In genomic region chr12:53536962-53537361, GRCh38 we compare ENCODE assay signal across 16 cellular contexts. TPM values are rescaled to one million over a fixed set of nuclear protein-coding genes. Genes with fewer than 3 reads are reported as not detected.
DNase-seq lines count a peak whose midpoint lies in the region; ATAC-seq, FAIRE-seq and TF ChIP-seq lines count a peak whose summit lies in the region.
"Had no signal": no experiment of that assay in that cellular context is flagged by ENCODE, and none has a peak within 500 bp of the region (broad histone marks: within the 10 kb centered on the region; RNA-seq: fewer than 3 reads in every experiment).

No MANE protein-coding gene starts in this region.

- H3K4me2 ChIP-seq in HepG2 (ENCODE audit: low read depth, low read length), result no peak overlapping the region
- H3K4me2 ChIP-seq: BLaER1 had no signal

- 96% methylated on average over 3 of the region's 3 CpGs for WGBS in HepG2 (ENCODE audit: low lambda C conversion rate)
- WGBS in right lobe of liver (ENCODE audit: insufficient coverage, low coverage, low lambda C conversion rate, missing lambda C conversion rate), result 92% methylated on average over 3 of the region's 3 CpGs
- WGBS in transverse colon (ENCODE audit: low coverage in 1 of 2), 2 donors, result 83 to 91% methylated on average over 3 of the region's 3 CpGs
- 89 to 90% (median 89%) methylated on average over 3 of the region's 3 CpGs for WGBS in psoas muscle, 3 donors

- H3K4me1 ChIP-seq in HepG2 (ENCODE audit: insufficient read depth, low read length) (peaks cover 31% of the 10 kb centered on the region), right lobe of liver (peaks cover 0 to 24% (median 12%) of the 10 kb centered on the region in 4 donors), lower lobe of right lung (peaks cover 21% of the 10 kb centered on the region), transverse colon (peaks cover 14 to 23% (median 18%) of the 10 kb centered on the region in 4 donors), psoas muscle (no peaks in the 10 kb centered on the region)

- CTCF ChIA-PET in HepG2 (lab: Yijun Ruan, JAX; ENCODE audit: low intra/inter-chr PET ratio, low total read pairs), result no interaction called here

- H2AFZ ChIP-seq in HepG2 (ENCODE audit: low read length), result no peak overlapping the region

- TF ChIP-seq CTCF in HepG2 (CRISPR knock-in tag; IDR thresholded peaks at IDR 0.05), result no peak
- TF ChIP-seq CTCF in right lobe of liver (IDR thresholded peaks at IDR 0.05), result no peak
- TF ChIP-seq CTCF in lower lobe of right lung (IDR thresholded peaks at IDR 0.05), result no peak
- no peak for TF ChIP-seq CTCF in transverse colon (IDR thresholded peaks at IDR 0.05)
- TF ChIP-seq CTCF in psoas muscle (IDR thresholded peaks at IDR 0.05), result no peak

- no peaks in the 10 kb centered on the region for H3K27me3 ChIP-seq in HepG2 (ENCODE audit: control insufficient read depth in 1 of 2, insufficient read depth in 2 of 2, low read length in 2 of 2)
- H3K27me3 ChIP-seq in right lobe of liver, result no peaks in the 10 kb centered on the region
- no peaks in the 10 kb centered on the region for H3K27me3 ChIP-seq in lower lobe of right lung (ENCODE audit: low read depth)
- no peaks in the 10 kb centered on the region for H3K27me3 ChIP-seq in transverse colon
- no peaks in the 10 kb centered on the region for H3K27me3 ChIP-seq in psoas muscle (ENCODE audit: insufficient read depth in 3 of 3, low read length in 2 of 3)
- H3K27me3 ChIP-seq: BLaER1 had no signal

- H3K27ac ChIP-seq in HepG2 (ENCODE audit: extremely low read length, insufficient read depth, low read length), result no peak overlapping the region
- H3K27ac ChIP-seq in right lobe of liver, result no peak overlapping the region
- H3K27ac ChIP-seq in lower lobe of right lung, result no peak overlapping the region
- H3K27ac ChIP-seq in transverse colon, result peak overlapping the region in 3 of 4 donors; percentile 78 to 88 (median 78)
- no peak overlapping the region for H3K27ac ChIP-seq in psoas muscle
- H3K27ac ChIP-seq: BLaER1 had no signal

- TF ChIP-seq EP300 in HepG2 (IDR thresholded peaks at IDR 0.05; ENCODE audit: low read depth in 2 of 2, low read length in 2 of 2), result no peak
- no peak for TF ChIP-seq EP300 in HepG2 (CRISPR knock-in tag; IDR thresholded peaks at IDR 0.05; ENCODE audit: borderline replicate concordance)
- TF ChIP-seq EP300 in transverse colon (IDR thresholded peaks at IDR 0.05; ENCODE audit: low read depth), result no peak

- H3K36me3 ChIP-seq in HepG2 (replicated peaks in 1 of 2; ENCODE audit: control insufficient read depth in 1 of 2, insufficient read depth in 2 of 2, low read length in 2 of 2) (peaks cover 16 to 58% of the 10 kb centered on the region in 2 experiments; a peak in 4 of 5 replicates), right lobe of liver (peaks cover 0 to 67% (median 40%) of the 10 kb centered on the region in 4 donors), lower lobe of right lung (peaks cover 99% of the 10 kb centered on the region), transverse colon (peaks cover 0 to 65% (median 29%) of the 10 kb centered on the region in 4 donors), psoas muscle (ENCODE audit: insufficient read depth in 1 of 2, low read depth in 1 of 2) (peaks cover 16 to 100% of the 10 kb centered on the region in 2 donors)

- H4K20me1 ChIP-seq in HepG2 (ENCODE audit: insufficient read depth, low read length), result no peaks in the 10 kb centered on the region
- H4K20me1 ChIP-seq: BLaER1 had no signal

- TF ChIP-seq POLR2A in HepG2 (IDR thresholded peaks at IDR 0.05; ENCODE audit: insufficient read depth in 1 of 2, low read depth in 2 of 2, low read length in 2 of 2) (no peak), right lobe of liver (IDR thresholded peaks at IDR 0.05) (no peak), transverse colon (IDR thresholded peaks at IDR 0.05) (no peak)

- in situ Hi-C loops in HepG2 (cut with HindIII; ENCODE audit: extremely low pct_ligation_motif_present, low pct_unique_long_range_greater_than_20kb) (no loop called here), transverse colon (cut with MboI; ENCODE audit: low pct_ligation_motif_present in 1 of 4, low pct_unique_long_range_greater_than_20kb in 1 of 4, low sequenced_read_pairs in 3 of 4) (no loop called here)

- TF ChIP-seq RAD21 in HepG2 (CRISPR knock-in tag; IDR thresholded peaks at IDR 0.05), result no peak

- no peak overlapping the region for H3K4me3 ChIP-seq in HepG2 (replicated peaks in 1 of 3; ENCODE audit: insufficient read depth in 1 of 3, low read depth in 2 of 3, low read length in 3 of 3)
- no peak overlapping the region for H3K4me3 ChIP-seq in right lobe of liver
- H3K4me3 ChIP-seq in lower lobe of right lung, result no peak overlapping the region
- no peak overlapping the region for H3K4me3 ChIP-seq in transverse colon
- H3K4me3 ChIP-seq in psoas muscle, result no peak overlapping the region
- H3K4me3 ChIP-seq: BLaER1 had no signal

- DNase-seq in HepG2 (ENCODE audit: low spot score) (no peak), right lobe of liver (no peak), lower lobe of right lung (no peak), transverse colon (no peak), psoas muscle (no peak)
- DNase-seq: 8988T; AML-193; CD4-positive, CD25-positive, alpha-beta regulatory T cell; GOT3; H9 had no signal

- no peaks in the 10 kb centered on the region for H3K9me3 ChIP-seq in HepG2 (ENCODE audit: low read length)
- no peaks in the 10 kb centered on the region for H3K9me3 ChIP-seq in right lobe of liver
- H3K9me3 ChIP-seq in lower lobe of right lung, result no peaks in the 10 kb centered on the region
- no peaks in the 10 kb centered on the region for H3K9me3 ChIP-seq in transverse colon
- H3K9me3 ChIP-seq in psoas muscle, result no peaks in the 10 kb centered on the region
- H3K9me3 ChIP-seq: BLaER1 had no signal

- H3K79me2 ChIP-seq in HepG2 (ENCODE audit: insufficient read depth, low read length), result no peaks in the 10 kb centered on the region

- intact Hi-C loops in HepG2 (cut with micrococcal nuclease; ENCODE audit: unreplicated experiment) (no loop called here), right lobe of liver (cut with DNase I) (no loop called here), lower lobe of right lung (cut with DNase I) (no loop called here), transverse colon (cut with DNase I; ENCODE audit: low total_unique reads) (no loop called here), psoas muscle (cut with DNase I) (no loop called here)

- H3K9ac ChIP-seq in HepG2 (ENCODE audit: insufficient read depth, low read depth, low read length), result no peak overlapping the region
- H3K9ac ChIP-seq: BLaER1 had no signal

- peak; percentile 12 for FAIRE-seq in HepG2 (lab: Jason Lieb, UNC)
- FAIRE-seq: GM18507 had no signal

- BruUV-seq in HepG2 (replicated peaks; lab: Mats Ljungman, UMichigan), result no TSS peak

- POLR2A ChIA-PET in HepG2 (lab: Yijun Ruan, JAX), result no interaction called here

- ATAC-seq in HepG2 (no peak), right lobe of liver (no peak), lower lobe of right lung (peak; percentile 61 to 67), HG02981 (IDR thresholded peaks at IDR 0.05; ENCODE audit: unreplicated experiment) (no peak), psoas muscle (no peak), GM21360 (IDR thresholded peaks at IDR 0.05; ENCODE audit: unreplicated experiment) (no peak)

RNA-seq across cellular contexts. Expression of gene NPFF, which starts 29.7 kb away (rescaled TPM):
- 0.51 TPM in 1 of 2 replicates, not detected in the other for total RNA-seq in HepG2 (2016; rRNA removed; fragmentation: Illumina TruSeq; extraction: Trizol)
- total RNA-seq in HepG2 (2016; cell fraction: cytosol; rRNA removed; fragmentation: Illumina TruSeq; extraction: Trizol; ENCODE audit: low read depth), result not detected in 2 replicates
- total RNA-seq in HepG2 (2016; cell fraction: insoluble cytoplasmic fraction; rRNA removed; fragmentation: Illumina TruSeq; extraction: Trizol), result 0.56 TPM in 1 of 2 replicates, not detected in the other
- not detected in 2 replicates for total RNA-seq in HepG2 (2016; cell fraction: membrane; rRNA removed; fragmentation: Illumina TruSeq; extraction: Trizol)
- not detected in 2 replicates for total RNA-seq in HepG2 (2016; cell fraction: nucleus; rRNA removed; fragmentation: Illumina TruSeq; extraction: Trizol)
- polyA plus RNA-seq in HepG2 (2011; rRNA removed), result not detected in 2 replicates
- polyA plus RNA-seq in HepG2 (2011; cell fraction: cytosol; rRNA removed), result not detected in 2 replicates
- polyA plus RNA-seq in HepG2 (2011; cell fraction: nucleus; rRNA removed), result 0.48 TPM in 1 of 2 replicates, not detected in the other
- polyA plus RNA-seq in HepG2 (2012), result 0.41 TPM in 1 of 2 replicates, not detected in the other
- 0.25 TPM in 1 of 2 replicates, not detected in the other for polyA plus RNA-seq in HepG2 (2016; cell fraction: cytosol; fragmentation: Illumina TruSeq; extraction: Trizol; ENCODE audit: low read depth)
- polyA plus RNA-seq in HepG2 (2016; cell fraction: insoluble cytoplasmic fraction; fragmentation: Illumina TruSeq; extraction: Trizol; ENCODE audit: low read depth), result not detected in 2 replicates
- not detected in 2 replicates for polyA plus RNA-seq in HepG2 (2016; cell fraction: membrane; fragmentation: Illumina TruSeq; extraction: Trizol; ENCODE audit: low read depth)
- polyA plus RNA-seq in HepG2 (2016; cell fraction: nucleus; fragmentation: Illumina TruSeq; extraction: Trizol; ENCODE audit: insufficient read depth, low read depth), result 1.2 TPM in 1 of 2 replicates, not detected in the other
- polyA minus RNA-seq in HepG2 (2011; rRNA and poly(A)+ RNA removed; ENCODE audit: low replicate concordance), result not detected in 2 replicates
- not detected in 2 replicates for polyA minus RNA-seq in HepG2 (2011; cell fraction: cytosol; rRNA and poly(A)+ RNA removed)
- not detected in 2 replicates for polyA minus RNA-seq in HepG2 (2011; cell fraction: nucleus; rRNA and poly(A)+ RNA removed)
- not detected for total RNA-seq in right lobe of liver
- not detected for total RNA-seq in lower lobe of right lung
- total RNA-seq in transverse colon, result not detected
- total RNA-seq in psoas muscle, result not detected
- polyA plus RNA-seq in psoas muscle, result not detected
- total RNA-seq: CD4-positive, CD25-positive, alpha-beta regulatory T cell; Daoy; H9; HT1080 had no signal
- polyA plus RNA-seq: CD4-positive, CD25-positive, alpha-beta regulatory T cell had no signal

RNA-seq across cellular contexts. Expression of gene TARBP2, which starts 35.9 kb away (rescaled TPM):
- total RNA-seq in HepG2 (2016; rRNA removed; fragmentation: Illumina TruSeq; extraction: Trizol), result 39.5 and 55.5 TPM in 2 replicates
- total RNA-seq in HepG2 (2016; cell fraction: cytosol; rRNA removed; fragmentation: Illumina TruSeq; extraction: Trizol; ENCODE audit: low read depth), result 73.3 and 74.5 TPM in 2 replicates
- total RNA-seq in HepG2 (2016; cell fraction: insoluble cytoplasmic fraction; rRNA removed; fragmentation: Illumina TruSeq; extraction: Trizol), result 37.9 and 54.0 TPM in 2 replicates
- 79.2 and 87.3 TPM in 2 replicates for total RNA-seq in HepG2 (2016; cell fraction: membrane; rRNA removed; fragmentation: Illumina TruSeq; extraction: Trizol)
- total RNA-seq in HepG2 (2016; cell fraction: nucleus; rRNA removed; fragmentation: Illumina TruSeq; extraction: Trizol), result 45.3 and 52.6 TPM in 2 replicates
- polyA plus RNA-seq in HepG2 (2011; rRNA removed), result 47.0 and 49.2 TPM in 2 replicates
- 34.4 and 52.5 TPM in 2 replicates for polyA plus RNA-seq in HepG2 (2011; cell fraction: cytosol; rRNA removed)
- 186 and 198 TPM in 2 replicates for polyA plus RNA-seq in HepG2 (2011; cell fraction: nucleus; rRNA removed)
- polyA plus RNA-seq in HepG2 (2012), result 22.1 and 25.4 TPM in 2 replicates
- polyA plus RNA-seq in HepG2 (2016; cell fraction: cytosol; fragmentation: Illumina TruSeq; extraction: Trizol; ENCODE audit: low read depth), result 64.6 and 72.6 TPM in 2 replicates
- polyA plus RNA-seq in HepG2 (2016; cell fraction: insoluble cytoplasmic fraction; fragmentation: Illumina TruSeq; extraction: Trizol; ENCODE audit: low read depth), result 32.5 and 37.2 TPM in 2 replicates
- 60.8 and 63.3 TPM in 2 replicates for polyA plus RNA-seq in HepG2 (2016; cell fraction: membrane; fragmentation: Illumina TruSeq; extraction: Trizol; ENCODE audit: low read depth)
- 85.1 and 85.5 TPM in 2 replicates for polyA plus RNA-seq in HepG2 (2016; cell fraction: nucleus; fragmentation: Illumina TruSeq; extraction: Trizol; ENCODE audit: insufficient read depth, low read depth)
- polyA minus RNA-seq in HepG2 (2011; rRNA and poly(A)+ RNA removed; ENCODE audit: low replicate concordance), result 46.1 and 74.4 TPM in 2 replicates
- 11.2 and 16.6 TPM in 2 replicates for polyA minus RNA-seq in HepG2 (2011; cell fraction: cytosol; rRNA and poly(A)+ RNA removed)
- polyA minus RNA-seq in HepG2 (2011; cell fraction: nucleus; rRNA and poly(A)+ RNA removed), result 46.1 and 50.8 TPM in 2 replicates
- 10 to 100 TPM; 15.1 to 20.8 (median 17.8) TPM for total RNA-seq in right lobe of liver
- 34.3 TPM for total RNA-seq in lower lobe of right lung
- 10 to 100 TPM; 22.4 to 37.0 (median 34.1) TPM for total RNA-seq in transverse colon
- 10 to 100 TPM in 2 of 4 donors, 1 to 10 TPM in 2; 7.6 to 10.8 (median 10.4) TPM for total RNA-seq in psoas muscle
- polyA plus RNA-seq in psoas muscle, result 10 to 100 TPM; 10.2 to 23.3 (median 21.2) TPM

RNA-seq across cellular contexts. Expression of gene MAP3K12, which starts 37.7 kb away (rescaled TPM):
- total RNA-seq in HepG2 (2016; rRNA removed; fragmentation: Illumina TruSeq; extraction: Trizol) (0.13 and 0.20 TPM in 2 replicates), right lobe of liver (1 to 10 TPM in 4 of 6 experiments, under 1 TPM in 2; 0.68 to 2.9 (median 1.5) TPM), lower lobe of right lung (17.5 TPM), transverse colon (10 to 100 TPM in 2 of 4 donors, 1 to 10 TPM in 2; 6.8 to 20.9 (median 10.3) TPM), psoas muscle (1 to 10 TPM; 1.9 to 2.9 (median 2.3) TPM)
- total RNA-seq in HepG2 (2016; cell fraction: cytosol; rRNA removed; fragmentation: Illumina TruSeq; extraction: Trizol; ENCODE audit: low read depth), result under 0.01 and 0.10 TPM in 2 replicates
- total RNA-seq in HepG2 (2016; cell fraction: insoluble cytoplasmic fraction; rRNA removed; fragmentation: Illumina TruSeq; extraction: Trizol), result 0.25 and 0.28 TPM in 2 replicates
- total RNA-seq in HepG2 (2016; cell fraction: membrane; rRNA removed; fragmentation: Illumina TruSeq; extraction: Trizol), result 0.03 and 0.25 TPM in 2 replicates
- 0.16 and 0.28 TPM in 2 replicates for total RNA-seq in HepG2 (2016; cell fraction: nucleus; rRNA removed; fragmentation: Illumina TruSeq; extraction: Trizol)
- polyA plus RNA-seq in HepG2 (2011; rRNA removed) (1.1 and 1.3 TPM in 2 replicates), psoas muscle (1 to 10 TPM; 2.3 to 3.1 (median 3.0) TPM)
- 0.23 and 0.60 TPM in 2 replicates for polyA plus RNA-seq in HepG2 (2011; cell fraction: cytosol; rRNA removed)
- polyA plus RNA-seq in HepG2 (2011; cell fraction: nucleus; rRNA removed), result 5.5 and 6.6 TPM in 2 replicates
- 1.9 and 2.3 TPM in 2 replicates for polyA plus RNA-seq in HepG2 (2012)
- 0.02 TPM in 1 of 2 replicates, not detected in the other for polyA plus RNA-seq in HepG2 (2016; cell fraction: cytosol; fragmentation: Illumina TruSeq; extraction: Trizol; ENCODE audit: low read depth)
- 0.05 and 0.10 TPM in 2 replicates for polyA plus RNA-seq in HepG2 (2016; cell fraction: insoluble cytoplasmic fraction; fragmentation: Illumina TruSeq; extraction: Trizol; ENCODE audit: low read depth)
- not detected in 2 replicates for polyA plus RNA-seq in HepG2 (2016; cell fraction: membrane; fragmentation: Illumina TruSeq; extraction: Trizol; ENCODE audit: low read depth)
- polyA plus RNA-seq in HepG2 (2016; cell fraction: nucleus; fragmentation: Illumina TruSeq; extraction: Trizol; ENCODE audit: insufficient read depth, low read depth), result 0.34 and 1.5 TPM in 2 replicates
- 1.4 and 3.4 TPM in 2 replicates for polyA minus RNA-seq in HepG2 (2011; rRNA and poly(A)+ RNA removed; ENCODE audit: low replicate concordance)
- polyA minus RNA-seq in HepG2 (2011; cell fraction: cytosol; rRNA and poly(A)+ RNA removed), result 0.26 and 0.49 TPM in 2 replicates
- 1.3 and 1.6 TPM in 2 replicates for polyA minus RNA-seq in HepG2 (2011; cell fraction: nucleus; rRNA and poly(A)+ RNA removed)

Comparison
In these comparisons a context has a peak if more than half of its experiments do, and no peak if none do; other contexts are left out.
1. ATAC-seq: peak in lower lobe of right lung (2 of 2); none in HepG2 (single experiment), right lobe of liver (0 of 4), HG02981 (single experiment), psoas muscle (0 of 4) and GM21360 (single experiment).
2. H3K27ac ChIP-seq: peak in transverse colon (3 of 4); none in HepG2 (single experiment), right lobe of liver (0 of 3), lower lobe of right lung (single experiment) and psoas muscle (single experiment).